9 cellular contexts compared by ENCODE assay signal in genomic region chrX:46572295-46572936, GRCh38. TPM values are rescaled to one million over a fixed set of nuclear protein-coding genes. Genes with fewer than 3 reads are reported as not detected.
DNase-seq lines count a peak whose midpoint lies in the region; ATAC-seq and TF ChIP-seq lines count a peak whose summit lies in the region.
"Had no signal": no experiment of that assay in that cellular context is flagged by ENCODE, and none has a peak within 500 bp of the region (broad histone marks: within the 10 kb centered on the region; RNA-seq: fewer than 3 reads in every experiment).

No MANE protein-coding gene starts in this region.

- ATAC-seq in HG02610 (IDR thresholded peaks at IDR 0.05; ENCODE audit: unreplicated experiment) = peak; percentile 41
- ATAC-seq in foreskin keratinocyte = no peak
- ATAC-seq in GM18873 (IDR thresholded peaks at IDR 0.05; ENCODE audit: low FRiP score, unreplicated experiment) = no peak

- no peaks in the 10 kb centered on the region; the same call in 1 of the 2 replicates for H3K36me3 ChIP-seq in OCI-LY1 (ENCODE audit: insufficient read depth, low read length)

- H3K4me2 ChIP-seq in OCI-LY1 (ENCODE audit: low read length) = peak overlapping the region; percentile 83

- no peak overlapping the region for H3K9ac ChIP-seq in OCI-LY1 (ENCODE audit: low read length)

- DNase-seq in DMS 273 (lab: John Stamatoyannopoulos, UW; ENCODE audit: unreplicated experiment) = peak; percentile 14
- DNase-seq in DMS 273 treated with DMSO at 0.1 percent for 48 hours (lab: John Stamatoyannopoulos, UW) = no peak
- no peak for DNase-seq in foreskin keratinocyte
- DNase-seq in epidermal melanocyte (ENCODE audit: insufficient read length, low spot score) = no peak
- no peak for DNase-seq in AG20443 (ENCODE audit: low spot score)

- H3K27me3 ChIP-seq in OCI-LY1 (ENCODE audit: insufficient read depth, low read length) (no peaks in the 10 kb centered on the region), foreskin keratinocyte (no peaks in the 10 kb centered on the region)

- no peak overlapping the region for H3K4me3 ChIP-seq in OCI-LY1 (ENCODE audit: low read depth, low read length, poor library complexity, severe bottlenecking)

- H3K9me2 ChIP-seq in OCI-LY1 (ENCODE audit: low read depth, low read length) = no peaks in the 10 kb centered on the region

- H3K9me3 ChIP-seq in OCI-LY1 (ENCODE audit: low read length) = no peaks in the 10 kb centered on the region

- no peak overlapping the region for H2AFZ ChIP-seq in OCI-LY1 (ENCODE audit: low read length)

- H3K27ac ChIP-seq in OCI-LY1 (ENCODE audit: low read depth, low read length, poor library complexity, severe bottlenecking) (peak overlapping the region; percentile 44), foreskin keratinocyte (no peak overlapping the region)
- H3K27ac ChIP-seq: 22Rv1 had no signal

- H4K20me1 ChIP-seq in OCI-LY1 (ENCODE audit: insufficient read depth, low read length) = no peaks in the 10 kb centered on the region

- TF ChIP-seq CTCF in OCI-LY1 (IDR thresholded peaks at IDR 0.05; ENCODE audit: low read length) = no peak
- peak; percentile 25 for TF ChIP-seq CTCF in foreskin keratinocyte (conservative IDR thresholded peaks at IDR 0.05)

- no peaks in the 10 kb centered on the region for H3F3A ChIP-seq in OCI-LY1 (ENCODE audit: insufficient read depth, low read length)

- H3K4me1 ChIP-seq in OCI-LY1 (ENCODE audit: insufficient read depth, low read length, severe bottlenecking) (peaks cover 46% of the 10 kb centered on the region), foreskin keratinocyte (no peaks in the 10 kb centered on the region)

- peaks cover 3% of the 10 kb centered on the region; the same call in 1 of the 2 replicates for H3K79me2 ChIP-seq in OCI-LY1 (ENCODE audit: insufficient read depth, low read length)

RNA-seq across cellular contexts. Expression of gene CHST7, which starts 1.1 kb away (rescaled TPM):
- 1.6 and 1.8 TPM in 2 replicates for total RNA-seq in foreskin keratinocyte
- 1.4 and 1.7 TPM in 2 replicates for polyA plus RNA-seq in foreskin keratinocyte

RNA-seq across cellular contexts. Expression of gene ZNF674, which starts 27.2 kb away (rescaled TPM):
- 3.1 and 3.4 TPM in 2 replicates for total RNA-seq in foreskin keratinocyte
- polyA plus RNA-seq in foreskin keratinocyte = 0.68 and 0.71 TPM in 2 replicates
